In the genomic region with DNA sequence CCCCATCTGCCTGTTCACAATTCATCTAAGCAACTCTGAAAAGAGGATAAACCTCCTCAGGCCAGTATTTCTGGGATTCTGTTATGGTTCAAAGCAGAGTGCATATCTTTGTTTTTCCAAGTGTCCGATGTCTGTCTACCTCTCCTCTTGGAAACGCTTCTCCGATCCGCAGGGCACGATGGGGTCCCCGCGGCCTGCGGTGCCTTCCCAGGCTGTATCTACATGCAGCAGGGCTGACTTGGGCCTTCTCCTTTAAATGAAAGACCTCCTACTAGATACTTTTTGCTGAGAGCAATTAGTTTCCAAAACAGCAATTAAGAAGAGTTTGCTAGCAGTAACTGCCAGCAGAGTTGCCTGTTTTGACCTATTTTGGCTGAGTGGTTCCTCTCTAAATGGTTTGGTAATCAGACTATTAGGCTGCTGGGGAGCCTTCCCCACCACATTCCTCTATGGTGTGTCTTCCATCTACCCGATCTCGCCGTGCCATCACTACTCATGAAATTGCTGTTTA, we compare ENCODE assay signal across 1 cellular context.
TF ChIP-seq lines count a peak whose summit lies in the region.

No MANE protein-coding gene starts in this region.

TF ChIP-seq in H1, 55 proteins besides CTCF, POLR2A, EP300 and RAD21 (continued from another document):
- TF ChIP-seq SP1 (IDR thresholded peaks at IDR 0.05; ENCODE audit: low read depth, low read length): no peak
- no peak for TF ChIP-seq CREB1 (IDR thresholded peaks at IDR 0.05)
- no peak for TF ChIP-seq SUZ12 (IDR thresholded peaks at IDR 0.05; ENCODE audit: low read length)
- no peak for TF ChIP-seq CBX8 (IDR thresholded peaks at IDR 0.05; ENCODE audit: borderline replicate concordance, low read depth, low read length)
